8 cellular contexts compared by ENCODE assay signal in the genomic region with DNA sequence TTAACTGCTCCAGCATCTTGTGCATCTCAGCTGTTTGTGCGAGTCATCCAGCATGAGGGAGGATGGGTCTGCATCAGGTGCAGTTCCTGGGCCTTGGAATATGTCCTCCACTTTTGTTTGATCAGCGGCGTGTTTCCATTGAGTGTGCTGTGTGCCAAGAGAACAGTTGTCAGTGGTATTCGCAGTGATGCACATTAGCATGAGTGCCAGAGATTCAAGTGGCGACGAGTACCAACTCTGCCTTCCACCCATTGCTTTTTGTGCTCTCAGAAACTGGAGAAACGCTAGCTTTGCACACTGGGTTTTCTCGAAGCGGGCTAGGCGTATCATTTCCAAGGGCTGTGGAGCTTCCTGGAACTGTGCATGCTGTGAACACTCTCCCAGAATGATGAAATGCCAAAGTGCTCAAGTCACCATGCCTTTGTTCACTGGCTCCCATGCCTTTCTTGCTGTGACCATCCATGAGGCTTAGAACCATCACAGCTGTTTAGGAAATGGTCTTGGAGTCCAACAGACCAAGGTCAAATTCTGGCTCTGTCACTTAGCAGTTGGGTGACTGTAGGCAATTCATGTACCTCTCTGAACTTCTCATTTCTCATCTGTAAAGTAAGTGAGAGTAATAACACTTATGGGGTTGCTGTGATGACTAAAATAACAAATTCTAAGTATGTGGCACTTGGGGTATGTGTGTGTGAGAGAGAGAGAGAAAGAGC. TPM values are rescaled to one million over a fixed set of nuclear protein-coding genes. Genes with fewer than 3 reads are reported as not detected.
DNase-seq lines count a peak whose midpoint lies in the region; ATAC-seq and TF ChIP-seq lines count a peak whose summit lies in the region.

No MANE protein-coding gene starts in this region.

- no peak overlapping the region for H3K4me3 Mint-ChIP-seq in activated B cell treated with CpG ODN at 0.5 μM for 24 hours
- H3K4me3 Mint-ChIP-seq in natural killer cell treated with Interleukin-12 subunit alpha and Interleukin-12 subunit beta and Interleukin-15 and Interleukin-18, amount 100 ng/mL, for 72 hours, result peak overlapping the region; percentile 30

- H3K9me3 Mint-ChIP-seq in activated B cell treated with CpG ODN at 0.5 μM for 24 hours, result no peaks in the 10 kb centered on the region
- no peaks in the 10 kb centered on the region for H3K9me3 Mint-ChIP-seq in natural killer cell treated with Interleukin-12 subunit alpha and Interleukin-12 subunit beta and Interleukin-15 and Interleukin-18, amount 100 ng/mL, for 72 hours

- CTCF ChIA-PET in activated B cell treated with CpG ODN at 0.5 μM for 24 hours (lab: Charles Lee), result interaction anchor here (2.0 kb wide), 1 partner anchor 19 kb away, joined by 8 read pairs; no protein-coding TSS in a partner anchor

- TF ChIP-seq CTCF in activated B cell treated with CpG ODN at 0.5 μM for 24 hours (IDR thresholded peaks at IDR 0.05), result no peak

- no peak for TF ChIP-seq POLR2A in GM18505 (IDR thresholded peaks at IDR 0.05; ENCODE audit: borderline replicate concordance, extremely low read depth, insufficient read depth, insufficient read length)

- intact Hi-C loops in activated B cell treated with CpG ODN at 0.5 μM for 24 hours (cut with micrococcal nuclease), result no loop called here

- POLR2A ChIA-PET in activated B cell treated with CpG ODN at 0.5 μM for 24 hours (lab: Charles Lee), result interaction anchor here (1.0 to 2.4 kb wide), 3 partner anchors 13 to 19 kb away, joined by 3 to 13 read pairs (median 3); a partner anchor contains a TSS

- H3K36me3 Mint-ChIP-seq in activated B cell treated with CpG ODN at 0.5 μM for 24 hours (ENCODE audit: low read depth), result peaks cover 9% of the 10 kb centered on the region
- H3K36me3 Mint-ChIP-seq in natural killer cell treated with Interleukin-12 subunit alpha and Interleukin-12 subunit beta and Interleukin-15 and Interleukin-18, amount 100 ng/mL, for 72 hours, result no peaks in the 10 kb centered on the region

- no peak for DNase-seq in activated B cell treated with CpG ODN at 0.5 μM for 24 hours
- DNase-seq in natural killer cell treated with Interleukin-12 subunit alpha and Interleukin-12 subunit beta and Interleukin-15 and Interleukin-18, amount 100 ng/mL, for 72 hours (ENCODE audit: low spot score), result no peak
- no peak for DNase-seq in stimulated activated CD4-positive, alpha-beta T cell treated with anti-CD3 and anti-CD28 coated beads, Interleukin-12 subunit alpha, Interleukin-12 subunit beta, amount 100 ng/mL, for 4 hours
- no peak for DNase-seq in activated gamma-delta T cell (lab: John Stamatoyannopoulos, UW)
- no peak for DNase-seq in SKM-1 treated with dmso at 0.1 percent for 144 hours (lab: John Stamatoyannopoulos, UW; ENCODE audit: unreplicated experiment)
- no peak for DNase-seq in NCI-H1436 (lab: John Stamatoyannopoulos, UW)

- ATAC-seq in GM18505 (IDR thresholded peaks at IDR 0.05; ENCODE audit: unreplicated experiment), result peak; percentile 61
- peak; percentile 53 for ATAC-seq in HG02678 (IDR thresholded peaks at IDR 0.05; ENCODE audit: unreplicated experiment)
- no peak for ATAC-seq in activated B cell treated with CpG ODN at 0.5 μM for 24 hours (ENCODE audit: low read depth)
- peak; percentile 67 to 91 for ATAC-seq in natural killer cell treated with Interleukin-12 subunit alpha and Interleukin-12 subunit beta and Interleukin-15 and Interleukin-18, amount 100 ng/mL, for 72 hours

- peaks cover 91% of the 10 kb centered on the region for H3K4me1 Mint-ChIP-seq in activated B cell treated with CpG ODN at 0.5 μM for 24 hours
- peaks cover 52 to 54% of the 10 kb centered on the region in 2 donors for H3K4me1 Mint-ChIP-seq in natural killer cell treated with Interleukin-12 subunit alpha and Interleukin-12 subunit beta and Interleukin-15 and Interleukin-18, amount 100 ng/mL, for 72 hours (ENCODE audit: low read depth in 2 of 2)

- no peaks in the 10 kb centered on the region for H3K27me3 Mint-ChIP-seq in activated B cell treated with CpG ODN at 0.5 μM for 24 hours
- no peaks in the 10 kb centered on the region for H3K27me3 Mint-ChIP-seq in natural killer cell treated with Interleukin-12 subunit alpha and Interleukin-12 subunit beta and Interleukin-15 and Interleukin-18, amount 100 ng/mL, for 72 hours

- peak overlapping the region; percentile 71 for H3K27ac Mint-ChIP-seq in activated B cell treated with CpG ODN at 0.5 μM for 24 hours
- peak overlapping the region in 1 of 2 donors; percentile 41 for H3K27ac Mint-ChIP-seq in natural killer cell treated with Interleukin-12 subunit alpha and Interleukin-12 subunit beta and Interleukin-15 and Interleukin-18, amount 100 ng/mL, for 72 hours

RNA-seq across cellular contexts. Expression of a gene that starts 18.4 kb away (rescaled TPM):
- total RNA-seq in activated B cell treated with CpG ODN at 0.5 μM for 24 hours, result 44.0 and 46.3 TPM in 2 replicates
- 10 to 100 TPM; 24.9 to 26.0 TPM for total RNA-seq in natural killer cell treated with Interleukin-12 subunit alpha and Interleukin-12 subunit beta and Interleukin-15 and Interleukin-18, amount 100 ng/mL, for 72 hours
